In the genomic region with DNA sequence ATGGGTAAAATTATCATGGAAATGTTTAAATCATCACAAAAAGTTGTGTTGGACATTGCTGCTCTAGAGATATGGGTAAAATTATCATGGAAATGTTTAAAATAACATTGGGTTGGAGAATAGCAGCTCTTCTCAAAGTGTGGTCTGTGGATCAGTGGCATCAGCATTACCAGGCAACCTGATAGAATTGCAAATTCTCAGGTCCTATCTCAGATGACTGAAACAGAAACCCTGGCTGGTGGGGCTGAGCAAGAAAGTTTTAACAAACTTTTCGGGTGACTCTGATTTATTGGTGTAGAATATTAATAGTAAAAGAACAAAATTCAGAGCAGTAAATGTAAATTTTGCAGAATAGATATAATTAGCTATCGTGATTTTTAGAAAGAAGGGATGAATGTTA, we compare ENCODE assay signal across 13 cellular contexts. TPM values are rescaled to one million over a fixed set of nuclear protein-coding genes. Genes with fewer than 3 reads are reported as not detected.
A peak's percentile ranks its signal among the peaks of the same experiment; 100 is the strongest.
DNase-seq lines count a peak whose midpoint lies in the region; ATAC-seq, FAIRE-seq and TF ChIP-seq lines count a peak whose summit lies in the region.
"Had no signal": no experiment of that assay in that cellular context is flagged by ENCODE, and none has a peak within 500 bp of the region (broad histone marks: within the 10 kb centered on the region; RNA-seq: fewer than 3 reads in every experiment).

No MANE protein-coding gene starts in this region.

- no peaks in the 10 kb centered on the region for H4K20me1 ChIP-seq in Karpas-422 (ENCODE audit: insufficient read depth, low read depth, low read length)

- CTCF ChIA-PET in RWPE1 (lab: Yijun Ruan, JAX): interaction anchor here (0.7 to 2.4 kb wide), 3 partner anchors 19 to 421 kb away, joined by 3 to 10 read pairs (median 9); no protein-coding TSS in a partner anchor

- no peak for TF ChIP-seq CTCF in RWPE1 (conservative IDR thresholded peaks at IDR 0.05; ENCODE audit: low read depth)

- no peak overlapping the region for H3K9ac ChIP-seq in Karpas-422 (ENCODE audit: low read length)

- no peaks in the 10 kb centered on the region for H3K9me2 ChIP-seq in Karpas-422 (replicated peaks; ENCODE audit: insufficient read depth, low read length)

- ATAC-seq in GM18868 (IDR thresholded peaks at IDR 0.05; ENCODE audit: unreplicated experiment) (peak; percentile 76), GM21447 (IDR thresholded peaks at IDR 0.05; ENCODE audit: unreplicated experiment) (peak; percentile 66), HG02973 (IDR thresholded peaks at IDR 0.05; ENCODE audit: unreplicated experiment) (peak; percentile 58)

- DNase-seq in Karpas-422: no peak
- DNase-seq in HTR-8/SVneo (ENCODE audit: insufficient read length, low spot score): no peak
- DNase-seq in substantia nigra (lab: John Stamatoyannopoulos, UW): no peak
- no peak for DNase-seq in NCI-H69 (lab: John Stamatoyannopoulos, UW)
- DNase-seq in RWPE1 (ENCODE audit: low spot score): no peak
- DNase-seq: CD4-positive, alpha-beta T cell; NCI-H1048; NCI-H510A; tibial artery had no signal

- no peaks in the 10 kb centered on the region for H3K27me3 ChIP-seq in Karpas-422 (ENCODE audit: low read length)
- H3K27me3 ChIP-seq: tibial artery had no signal

- peaks cover 11% of the 10 kb centered on the region; the same call in 1 of the 2 replicates for H3K36me3 ChIP-seq in Karpas-422 (ENCODE audit: insufficient read depth, low read length)

- POLR2A ChIA-PET in RWPE1 (lab: Yijun Ruan, JAX; ENCODE audit: low non-redundant PET): no interaction called here

- peaks cover 21% of the 10 kb centered on the region for H3K4me1 ChIP-seq in Karpas-422 (ENCODE audit: low read length)

- no peak overlapping the region for H3K4me3 ChIP-seq in Karpas-422 (ENCODE audit: low read length)
- H3K4me3 ChIP-seq: tibial artery had no signal

- H3K27ac ChIP-seq in Karpas-422 (ENCODE audit: low read length) (peak overlapping the region; percentile 25; the same call in 1 of the 2 replicates), substantia nigra (ENCODE audit: low read depth, low read length, poor library complexity, severe bottlenecking) (no peak overlapping the region), RWPE1 (no peak overlapping the region)
- H3K27ac ChIP-seq: tibial artery had no signal

- H3K79me2 ChIP-seq in Karpas-422 (ENCODE audit: low read length): peaks cover 21% of the 10 kb centered on the region

- H2AFZ ChIP-seq in Karpas-422 (ENCODE audit: low read length): no peak overlapping the region

- H3K9me3 ChIP-seq in Karpas-422 (ENCODE audit: low read length): no peaks in the 10 kb centered on the region
- H3K9me3 ChIP-seq: tibial artery had no signal

- peak overlapping the region; percentile 11 for H3K4me2 ChIP-seq in Karpas-422 (ENCODE audit: low read depth, low read length, poor library complexity, severe bottlenecking)

- FAIRE-seq in HTR-8/SVneo (lab: Jason Lieb, UNC): no peak
- FAIRE-seq: RCC 7860 had no signal

RNA-seq across cellular contexts. Expression of a gene that starts 28.9 kb away (rescaled TPM):
- total RNA-seq in Karpas-422 (2014; rRNA removed; shearing (Covaris generic); ENCODE audit: low replicate concordance): 18.6 and 20.2 TPM in 2 replicates

RNA-seq across cellular contexts. Expression of a gene that starts 41.4 kb away (rescaled TPM):
- total RNA-seq in Karpas-422 (2014; rRNA removed; shearing (Covaris generic); ENCODE audit: low replicate concordance): 0.76 and 6.3 TPM in 2 replicates
